In genomic region chr7:30564243-30564892, GRCh38 we compare ENCODE assay signal across 8 cellular contexts. TPM values are rescaled to one million over a fixed set of nuclear protein-coding genes. Genes with fewer than 3 reads are reported as not detected.
DNase-seq lines count a peak whose midpoint lies in the region; ATAC-seq and TF ChIP-seq lines count a peak whose summit lies in the region.

No MANE protein-coding gene starts in this region.

- DNase-seq in CD4-positive, CD25-positive, alpha-beta regulatory T cell = peak; percentile 62 to 83 (median 73)
- peak; percentile 84 for DNase-seq in NCI-H748 (lab: John Stamatoyannopoulos, UW; ENCODE audit: unreplicated experiment)
- peak; percentile 74 for DNase-seq in activated CD4-positive, alpha-beta T cell treated with anti-CD3 and anti-CD28 coated beads, Interleukin-2, amount 50 U/mL, for 1 hour
- DNase-seq in lower leg skin (ENCODE audit: low spot score in 2 of 2) = peak; percentile 81 to 96
- DNase-seq in stimulated activated CD8-positive, alpha-beta memory T cell treated with anti-CD3 and anti-CD28 coated beads, Interleukin-12 subunit alpha, Interleukin-12 subunit beta, amount 100 ng/mL, for 1 hour (ENCODE audit: low read depth) = peak; percentile 60

- H3K27me3 ChIP-seq in CD4-positive, CD25-positive, alpha-beta regulatory T cell (ENCODE audit: control insufficient read depth, insufficient read depth, low read length) = no peaks in the 10 kb centered on the region

- no peaks in the 10 kb centered on the region for H3K9me3 ChIP-seq in CD4-positive, CD25-positive, alpha-beta regulatory T cell (ENCODE audit: control insufficient read depth in 2 of 2, low read length in 2 of 2)

- no peaks in the 10 kb centered on the region for H3K9me3 Mint-ChIP-seq in CD4-positive, CD25-positive, alpha-beta regulatory T cell
- H3K9me3 Mint-ChIP-seq in dendritic cell treated with granulocyte-macrophage colony-stimulating factor and Interleukin-4, amounts not matched to agents 40 ng/mL and 50 ng/mL, for 4 days = no peaks in the 10 kb centered on the region

- H3K27ac ChIP-seq in CD4-positive, CD25-positive, alpha-beta regulatory T cell (ENCODE audit: insufficient read depth, low read length, poor library complexity, severe bottlenecking) = no peak overlapping the region

- intact Hi-C loops in dendritic cell treated with granulocyte-macrophage colony-stimulating factor and Interleukin-4, amounts not matched to agents 40 ng/mL and 50 ng/mL, for 4 days (cut with micrococcal nuclease) = loop anchor here (1.0 to 5.0 kb wide), 3 partner anchors 16 to 402 kb away; no protein-coding TSS in a partner anchor
- intact Hi-C loops in lower leg skin (cut with DNase I; ENCODE audit: low total_unique reads) = no loop called here

- H3K4me3 ChIP-seq in CD4-positive, CD25-positive, alpha-beta regulatory T cell (ENCODE audit: low read depth, low read length) = no peak overlapping the region
- no peak overlapping the region for H3K4me3 ChIP-seq in lower leg skin (ENCODE audit: low read depth, poor library complexity, severe bottlenecking)

- no peaks in the 10 kb centered on the region for H3K27me3 Mint-ChIP-seq in CD4-positive, CD25-positive, alpha-beta regulatory T cell
- no peaks in the 10 kb centered on the region for H3K27me3 Mint-ChIP-seq in dendritic cell treated with granulocyte-macrophage colony-stimulating factor and Interleukin-4, amounts not matched to agents 40 ng/mL and 50 ng/mL, for 4 days

- H3K36me3 ChIP-seq in CD4-positive, CD25-positive, alpha-beta regulatory T cell (ENCODE audit: control insufficient read depth, insufficient read depth, low read length) = peaks cover 35% of the 10 kb centered on the region

- peaks cover 0 to 1% (median 0%) of the 10 kb centered on the region in 4 donors for H3K4me1 Mint-ChIP-seq in CD4-positive, CD25-positive, alpha-beta regulatory T cell
- peaks cover 9% of the 10 kb centered on the region for H3K4me1 Mint-ChIP-seq in dendritic cell treated with granulocyte-macrophage colony-stimulating factor and Interleukin-4, amounts not matched to agents 40 ng/mL and 50 ng/mL, for 4 days (ENCODE audit: low read depth)

- TF ChIP-seq POLR2A in lower leg skin (IDR thresholded peaks at IDR 0.05) = no peak

- ATAC-seq in CD4-positive, CD25-positive, alpha-beta regulatory T cell (ENCODE audit: low read depth in 2 of 2) = peak; percentile 90 to 91
- ATAC-seq in GM19397 (IDR thresholded peaks at IDR 0.05; ENCODE audit: unreplicated experiment) (peak; percentile 82), HG03460 (IDR thresholded peaks at IDR 0.05; ENCODE audit: unreplicated experiment) (peak; percentile 93)

- no peaks in the 10 kb centered on the region for H3K4me1 ChIP-seq in CD4-positive, CD25-positive, alpha-beta regulatory T cell (ENCODE audit: control insufficient read depth, insufficient read depth, low read length, poor library complexity, severe bottlenecking)

- peak in 1 of 3 donors; percentile 86 for TF ChIP-seq CTCF in lower leg skin (IDR thresholded peaks at IDR 0.05)

- no peak overlapping the region for H3K4me3 Mint-ChIP-seq in CD4-positive, CD25-positive, alpha-beta regulatory T cell
- H3K4me3 Mint-ChIP-seq in dendritic cell treated with granulocyte-macrophage colony-stimulating factor and Interleukin-4, amounts not matched to agents 40 ng/mL and 50 ng/mL, for 4 days = no peak overlapping the region

- H3K36me3 Mint-ChIP-seq in CD4-positive, CD25-positive, alpha-beta regulatory T cell = peaks cover 52% of the 10 kb centered on the region
- no peaks in the 10 kb centered on the region for H3K36me3 Mint-ChIP-seq in dendritic cell treated with granulocyte-macrophage colony-stimulating factor and Interleukin-4, amounts not matched to agents 40 ng/mL and 50 ng/mL, for 4 days (ENCODE audit: low read depth)

- peak overlapping the region in 2 of 3 donors; percentile 12 to 53 for H3K27ac Mint-ChIP-seq in CD4-positive, CD25-positive, alpha-beta regulatory T cell
- H3K27ac Mint-ChIP-seq in dendritic cell treated with granulocyte-macrophage colony-stimulating factor and Interleukin-4, amounts not matched to agents 40 ng/mL and 50 ng/mL, for 4 days = peak overlapping the region; percentile 33

- 41 to 42% methylated on average over 7 of the region's 7 CpGs for WGBS in lower leg skin, 2 donors

RNA-seq across cellular contexts. Expression of gene GARS1, which starts 30.3 kb away (rescaled TPM):
- 116 TPM for total RNA-seq in CD4-positive, CD25-positive, alpha-beta regulatory T cell
- 10 to 100 TPM; 76.2 to 92.7 (median 85.2) TPM for polyA plus RNA-seq in CD4-positive, CD25-positive, alpha-beta regulatory T cell
- total RNA-seq in lower leg skin = 100 to 1,000 TPM in 2 of 4 donors, 10 to 100 TPM in 2; 73.2 to 107 (median 99.8) TPM

RNA-seq across cellular contexts. Expression of gene GGCT, which starts 59.7 kb away (rescaled TPM):
- 10.9 TPM for total RNA-seq in CD4-positive, CD25-positive, alpha-beta regulatory T cell
- 10 to 100 TPM; 25.6 to 32.7 (median 28.2) TPM for polyA plus RNA-seq in CD4-positive, CD25-positive, alpha-beta regulatory T cell
- 10 to 100 TPM; 40.0 to 66.2 (median 60.8) TPM for total RNA-seq in lower leg skin
